Comparison of ENCODE assay signal across 15 cellular contexts in genomic region chr14:99350751-99351150, GRCh38.
"Had no signal": no experiment of that assay in that cellular context is flagged by ENCODE, and none has a peak within 500 bp of the region (broad histone marks: within the 10 kb centered on the region; RNA-seq: fewer than 3 reads in every experiment).

No MANE protein-coding gene starts in this region.

- DNase-seq: activated CD4-positive, alpha-beta T cell treated with anti-CD3 and anti-CD28 coated beads, Interleukin-2, amount 10 ng/mL, durations not matched to agents 24 days and 14 days; activated CD8-positive, alpha-beta memory T cell treated with anti-CD3 and anti-CD28 coated beads, Interleukin-2, amount 50 U/mL, for 4 hours; activated CD8-positive, alpha-beta T cell treated with anti-CD3 and anti-CD28 coated beads, Interleukin-2, amount 10 ng/mL, durations not matched to agents 7 days and 5 days; activated gamma-delta T cell treated with Interleukin-2 at 50 U/mL for 16 hours; activated T-cell treated with anti-CD3 and anti-CD28 coated beads, Interleukin-2, amount 50 U/mL, for 48 hours; amniotic stem cell; lower lobe of right lung; midbrain; stimulated activated CD4-positive, alpha-beta T cell treated with anti-CD3 and anti-CD28 coated beads, Interleukin-15, amount 100 ng/mL, for 24 hours; stimulated activated CD4-positive, alpha-beta T cell treated with anti-CD3 and anti-CD28 coated beads, Interleukin-4, amount 100 ng/mL, for 1 hour; stimulated activated naive B cell treated with anti-CD40 and anti-IgM and Interleukin-4, amounts not matched to agents 10 μg/mL and 1 μg/mL and 100 μg/mL, for 72 hours; T-helper 2 cell; thyroid gland had no signal

- ATAC-seq: activated CD8-positive, alpha-beta T cell treated with anti-CD3 and anti-CD28 coated beads, Interleukin-2, amount 10 ng/mL, durations not matched to agents 7 days and 5 days; lower lobe of right lung; pancreas; stimulated activated naive B cell treated with anti-CD40 and anti-IgM and Interleukin-4, amounts not matched to agents 10 μg/mL and 1 μg/mL and 100 μg/mL, for 72 hours had no signal

- H3K36me3 ChIP-seq: lower lobe of right lung, pancreas, thyroid gland had no signal

- H3K27me3 ChIP-seq: pancreas, thyroid gland had no signal

- H3K9me3 ChIP-seq: lower lobe of right lung, pancreas, thyroid gland had no signal

- H3K4me1 ChIP-seq: lower lobe of right lung, thyroid gland had no signal

- H3K4me3 ChIP-seq: lower lobe of right lung, pancreas, skin epidermis, thyroid gland had no signal

- H3K27ac ChIP-seq: lower lobe of right lung, pancreas, thyroid gland had no signal
